In genomic region chr9:114002271-114002985, GRCh38 we compare ENCODE assay signal across 24 cellular contexts.
DNase-seq lines count a peak whose midpoint lies in the region; ATAC-seq and TF ChIP-seq lines count a peak whose summit lies in the region.
"Had no signal": no experiment of that assay in that cellular context is flagged by ENCODE, and none has a peak within 500 bp of the region (broad histone marks: within the 10 kb centered on the region; RNA-seq: fewer than 3 reads in every experiment).

No MANE protein-coding gene starts in this region.

- no peak overlapping the region for H3K4me2 ChIP-seq in OCI-LY7 (ENCODE audit: low read length)

- WGBS in lung, 2 donors, result 92 to 96% methylated on average over 14 of the region's 14 CpGs
- 86 to 94% (median 88%) methylated on average over 10 to 14 of the region's 14 CpGs for WGBS in spleen, 5 donors

- H3K27me3 ChIP-seq in lung (ENCODE audit: control insufficient read depth, insufficient read depth) (no peaks in the 10 kb centered on the region), spleen (replicated peaks in 1 of 7) (no peaks in the 10 kb centered on the region), WERI-Rb-1 (ENCODE audit: insufficient read depth, low read depth, severe bottlenecking) (no peaks in the 10 kb centered on the region)

- no peak for TF ChIP-seq CTCF in activated B cell treated with CpG ODN at 0.5 μM for 24 hours (IDR thresholded peaks at IDR 0.05)
- TF ChIP-seq CTCF in lung (IDR thresholded peaks at IDR 0.05; ENCODE audit: control extremely low read depth, extremely low read depth), result no peak
- TF ChIP-seq CTCF in spleen (IDR thresholded peaks at IDR 0.05 in 8 of 11, conservative IDR thresholded peaks at IDR 0.05 in 3 of 11), result no peak
- TF ChIP-seq CTCF in OCI-LY7 (conservative IDR thresholded peaks at IDR 0.05; ENCODE audit: low read length), result no peak
- no peak for TF ChIP-seq CTCF in WERI-Rb-1 (IDR thresholded peaks at IDR 0.05; ENCODE audit: low read depth, low read length)

- H3K9me3 Mint-ChIP-seq in activated B cell treated with CpG ODN at 0.5 μM for 24 hours, result no peaks in the 10 kb centered on the region
- H3K9me3 Mint-ChIP-seq: HFFc6; naive thymus-derived CD8-positive, alpha-beta T cell; T-helper 2 cell treated with Interferon-gamma antibody and Interleukin-4, amounts not matched to agents 5 μg/mL and 100 μg/mL, for 36 hours had no signal

- DNase-seq in activated CD4-positive, CD25-positive, alpha-beta regulatory T cell treated with anti-CD3 and anti-CD28 coated beads, Interleukin-2, amount 50 U/mL, for 72 hours, result peak; percentile 7
- peak; percentile 7 for DNase-seq in activated B cell treated with CpG ODN at 0.5 μM for 24 hours
- DNase-seq in lung (ENCODE audit: low spot score), result peak; percentile 21
- DNase-seq in spleen, result peak; percentile 60
- no peak for DNase-seq in OCI-LY7 (ENCODE audit: low spot score)
- no peak for DNase-seq in WERI-Rb-1
- DNase-seq: activated CD4-positive, CD25-positive, alpha-beta regulatory T cell; activated gamma-delta T cell; erythroblast; HFFc6; kidney glomerular epithelial cell; mesenchymal stem cell; naive thymus-derived CD8-positive, alpha-beta T cell; NCI-H1105 treated with DMSO at 0.1 percent for 48 hours; NCI-H2107; NCI-H510A treated with DMSO at 0.1 percent for 48 hours; NK-92 treated with Interleukin-12 subunit alpha and Interleukin-12 subunit beta, amount 100 ng/mL, for 24 hours; stimulated activated CD4-positive, alpha-beta T cell treated with anti-CD3 and anti-CD28 coated beads, Interleukin-4, amount 100 ng/mL, for 4 hours had no signal

- no peaks in the 10 kb centered on the region for H3K9me2 ChIP-seq in OCI-LY7 (ENCODE audit: insufficient read depth, low read length)

- H3K27ac Mint-ChIP-seq in activated B cell treated with CpG ODN at 0.5 μM for 24 hours, result no peak overlapping the region
- H3K27ac Mint-ChIP-seq: B cell; HFFc6; naive thymus-derived CD8-positive, alpha-beta T cell; T-helper 2 cell treated with Interferon-gamma antibody and Interleukin-4, amounts not matched to agents 5 μg/mL and 100 μg/mL, for 36 hours had no signal

- H2AFZ ChIP-seq in OCI-LY7 (ENCODE audit: low read length), result no peak overlapping the region

- no peak for ATAC-seq in activated CD4-positive, CD25-positive, alpha-beta regulatory T cell treated with anti-CD3 and anti-CD28 coated beads, Interleukin-2, amount 50 U/mL, for 24 hours
- no peak for ATAC-seq in activated B cell treated with CpG ODN at 0.5 μM for 24 hours (ENCODE audit: low read depth)
- no peak for ATAC-seq in lung (ENCODE audit: insufficient read depth, low FRiP score)
- ATAC-seq in GM18861 (IDR thresholded peaks at IDR 0.05; ENCODE audit: unreplicated experiment), result no peak
- ATAC-seq: naive thymus-derived CD8-positive, alpha-beta T cell had no signal

- intact Hi-C loops in activated B cell treated with CpG ODN at 0.5 μM for 24 hours (cut with micrococcal nuclease), result no loop called here
- intact Hi-C loops in spleen (cut with DNase I; ENCODE audit: low total_unique reads), result no loop called here
- intact Hi-C loops in OCI-LY7 (cut with micrococcal nuclease; ENCODE audit: unreplicated experiment), result no loop called here

- no peaks in the 10 kb centered on the region for H3K4me1 Mint-ChIP-seq in activated B cell treated with CpG ODN at 0.5 μM for 24 hours
- H3K4me1 Mint-ChIP-seq: B cell; naive thymus-derived CD8-positive, alpha-beta T cell had no signal

- H4K20me1 ChIP-seq in OCI-LY7 (ENCODE audit: insufficient read depth, low read length), result no peaks in the 10 kb centered on the region

- H3K4me1 ChIP-seq in lung (ENCODE audit: control insufficient read depth in 2 of 2, insufficient read depth in 2 of 2, low read length in 2 of 2) (peaks cover 3 to 8% of the 10 kb centered on the region in 2 donors), spleen (peaks cover 0 to 18% (median 7%) of the 10 kb centered on the region in 6 donors), OCI-LY7 (ENCODE audit: insufficient read depth, low read length, poor library complexity, severe bottlenecking) (no peaks in the 10 kb centered on the region)

- H3K36me3 Mint-ChIP-seq in activated B cell treated with CpG ODN at 0.5 μM for 24 hours (ENCODE audit: low read depth), result no peaks in the 10 kb centered on the region

- CTCF ChIA-PET in activated B cell treated with CpG ODN at 0.5 μM for 24 hours (lab: Charles Lee), result no interaction called here
- CTCF ChIA-PET in OCI-LY7 (lab: Charles Lee; ENCODE audit: unreplicated experiment), result no interaction called here

- H3K79me2 ChIP-seq in OCI-LY7 (ENCODE audit: insufficient read depth, low read depth, low read length), result no peaks in the 10 kb centered on the region

- POLR2A ChIA-PET in activated B cell treated with CpG ODN at 0.5 μM for 24 hours (lab: Charles Lee), result no interaction called here
- POLR2A ChIA-PET in OCI-LY7 (lab: Charles Lee), result interaction anchor here (0.5 kb wide), 1 partner anchor 29 kb away, joined by 3 read pairs; no protein-coding TSS in a partner anchor

- no peaks in the 10 kb centered on the region for H3K9me3 ChIP-seq in lung (ENCODE audit: control insufficient read depth in 2 of 2, insufficient read depth in 1 of 2, low read length in 1 of 2)
- H3K9me3 ChIP-seq in spleen, result peaks cover 0 to 6% (median 0%) of the 10 kb centered on the region in 8 donors
- H3K9me3 ChIP-seq in OCI-LY7 (ENCODE audit: low read length), result no peaks in the 10 kb centered on the region
- no peaks in the 10 kb centered on the region for H3K9me3 ChIP-seq in WERI-Rb-1 (ENCODE audit: severe bottlenecking)

- peaks cover 2% of the 10 kb centered on the region for H3K27me3 Mint-ChIP-seq in activated B cell treated with CpG ODN at 0.5 μM for 24 hours
- H3K27me3 Mint-ChIP-seq: naive thymus-derived CD8-positive, alpha-beta T cell had no signal

- H3K4me3 Mint-ChIP-seq in activated B cell treated with CpG ODN at 0.5 μM for 24 hours, result no peak overlapping the region
- H3K4me3 Mint-ChIP-seq: B cell; HFFc6; naive thymus-derived CD8-positive, alpha-beta T cell; T-helper 2 cell treated with Interferon-gamma antibody and Interleukin-4, amounts not matched to agents 5 μg/mL and 100 μg/mL, for 36 hours had no signal

- H3K27ac ChIP-seq in lung (ENCODE audit: low read depth in 1 of 2, low read length in 1 of 2), result no peak overlapping the region
- no peak overlapping the region for H3K27ac ChIP-seq in spleen
- H3K27ac ChIP-seq in OCI-LY7 (ENCODE audit: low read depth, low read length, poor library complexity, severe bottlenecking), result no peak overlapping the region
- no peak overlapping the region for H3K27ac ChIP-seq in WERI-Rb-1
- H3K27ac ChIP-seq: skin epidermis had no signal

- BruUV-seq in OCI-LY7 (replicated peaks; lab: Mats Ljungman, UMichigan), result no TSS peak

- TF ChIP-seq POLR2A in spleen (IDR thresholded peaks at IDR 0.05), result no peak

- H3K4me3 ChIP-seq in lung, result no peak overlapping the region
- H3K4me3 ChIP-seq in spleen, result no peak overlapping the region
- H3K4me3 ChIP-seq in OCI-LY7 (ENCODE audit: low read depth, low read length, poor library complexity, severe bottlenecking), result no peak overlapping the region
- no peak overlapping the region for H3K4me3 ChIP-seq in WERI-Rb-1 (ENCODE audit: low read depth, low read length)
- H3K4me3 ChIP-seq: SK-N-MC, skin epidermis had no signal

- H3K36me3 ChIP-seq in lung (ENCODE audit: control insufficient read depth in 2 of 2, insufficient read depth in 2 of 2, low read length in 2 of 2) (peaks cover 0 to 4% of the 10 kb centered on the region in 2 donors), spleen (peaks cover 0 to 43% (median 2%) of the 10 kb centered on the region in 6 donors), OCI-LY7 (ENCODE audit: insufficient read depth, low read length) (no peaks in the 10 kb centered on the region), WERI-Rb-1 (no peaks in the 10 kb centered on the region)

Comparison
In these comparisons a context has a peak if more than half of its experiments do, and no peak if none do; other contexts are left out.
1. DNase-seq: peak in activated CD4-positive, CD25-positive, alpha-beta regulatory T cell treated with anti-CD3 and anti-CD28 coated beads, Interleukin-2, amount 50 U/mL, for 72 hours (single experiment), activated B cell treated with CpG ODN at 0.5 μM for 24 hours (single experiment), lung (single experiment) and spleen (single experiment); none in OCI-LY7 (single experiment) and WERI-Rb-1 (single experiment).